15 cellular contexts compared by ENCODE assay signal in genomic region chr9:35488019-35488418, GRCh38. TPM values are rescaled to one million over a fixed set of nuclear protein-coding genes. Genes with fewer than 3 reads are reported as not detected.
DNase-seq lines count a peak whose midpoint lies in the region; FAIRE-seq and TF ChIP-seq lines count a peak whose summit lies in the region.
"Had no signal": no experiment of that assay in that cellular context is flagged by ENCODE, and none has a peak within 500 bp of the region (broad histone marks: within the 10 kb centered on the region; RNA-seq: fewer than 3 reads in every experiment).

No MANE protein-coding gene starts in this region.

- no peak for FAIRE-seq in kidney (lab: Jason Lieb, UNC)
- FAIRE-seq: A204.1, D721Med had no signal

- H3K27ac ChIP-seq in kidney (ENCODE audit: low read depth in 2 of 2, low read length in 2 of 2) (no peak overlapping the region), stomach smooth muscle (ENCODE audit: low read length) (peak overlapping the region; percentile 93)

- H3K4me1 Mint-ChIP-seq in activated naive CD4-positive, alpha-beta T cell treated with anti-CD3 and anti-CD28 coated beads, Interleukin-2, amount 50 U/mL, for 24 hours = peaks cover 27% of the 10 kb centered on the region
- peaks cover 35% of the 10 kb centered on the region for H3K4me1 Mint-ChIP-seq in activated T-helper 1 cell treated with anti-CD3 and anti-CD28 coated beads, Interleukin-12 subunit alpha, Interleukin-12 subunit beta, Interleukin-2, Interleukin-4 antibody, amounts not matched to agents 30 ng/mL and 10 ng/mL and 1 ng/mL, durations not matched to agents 14 hours and 24 hours and 36 hours (ENCODE audit: low read depth)

- H3K4me3 Mint-ChIP-seq in activated naive CD4-positive, alpha-beta T cell treated with anti-CD3 and anti-CD28 coated beads, Interleukin-2, amount 50 U/mL, for 24 hours = peak overlapping the region; percentile 21
- peak overlapping the region; percentile 35 for H3K4me3 Mint-ChIP-seq in activated T-helper 1 cell treated with anti-CD3 and anti-CD28 coated beads, Interleukin-12 subunit alpha, Interleukin-12 subunit beta, Interleukin-2, Interleukin-4 antibody, amounts not matched to agents 30 ng/mL and 10 ng/mL and 1 ng/mL, durations not matched to agents 14 hours and 24 hours and 36 hours
- H3K4me3 Mint-ChIP-seq: activated CD4-positive, alpha-beta memory T cell treated with anti-CD3 and anti-CD28 coated beads for 36 hours had no signal

- H3K27me3 ChIP-seq in stomach smooth muscle (ENCODE audit: control insufficient read depth in 1 of 2, insufficient read depth in 2 of 2, low read length in 2 of 2) = no peaks in the 10 kb centered on the region

- H3K9me3 Mint-ChIP-seq in activated naive CD4-positive, alpha-beta T cell treated with anti-CD3 and anti-CD28 coated beads, Interleukin-2, amount 50 U/mL, for 24 hours = no peaks in the 10 kb centered on the region
- no peaks in the 10 kb centered on the region for H3K9me3 Mint-ChIP-seq in activated T-helper 1 cell treated with anti-CD3 and anti-CD28 coated beads, Interleukin-12 subunit alpha, Interleukin-12 subunit beta, Interleukin-2, Interleukin-4 antibody, amounts not matched to agents 30 ng/mL and 10 ng/mL and 1 ng/mL, durations not matched to agents 14 hours and 24 hours and 36 hours
- H3K9me3 Mint-ChIP-seq: activated CD4-positive, alpha-beta memory T cell treated with anti-CD3 and anti-CD28 coated beads for 36 hours had no signal

- no peak overlapping the region for H3K9ac ChIP-seq in kidney (ENCODE audit: low read length in 2 of 2)
- no peak overlapping the region for H3K9ac ChIP-seq in stomach smooth muscle (ENCODE audit: low read length in 2 of 2)

- H3K4me3 ChIP-seq in kidney (ENCODE audit: low read length in 2 of 2) = peak overlapping the region; percentile 11 to 13
- H3K4me3 ChIP-seq in stomach smooth muscle (ENCODE audit: low read length in 2 of 2) = no peak overlapping the region
- H3K4me3 ChIP-seq: mucosa of descending colon had no signal

- TF ChIP-seq CTCF in kidney (IDR thresholded peaks at IDR 0.05; ENCODE audit: borderline replicate concordance, extremely low read depth, insufficient read depth) = no peak

- no peaks in the 10 kb centered on the region for H3K36me3 ChIP-seq in kidney (ENCODE audit: control insufficient read depth in 1 of 2, insufficient read depth in 2 of 2, low read length in 2 of 2)
- H3K36me3 ChIP-seq in stomach smooth muscle (ENCODE audit: control insufficient read depth in 2 of 2, insufficient read depth in 2 of 2, low read length in 2 of 2) = no peaks in the 10 kb centered on the region

- peaks cover 15 to 19% of the 10 kb centered on the region in 2 donors for H3K4me1 ChIP-seq in kidney (ENCODE audit: control insufficient read depth in 1 of 2, insufficient read depth in 1 of 2, low read depth in 1 of 2, low read length in 2 of 2)
- peaks cover 22% of the 10 kb centered on the region for H3K4me1 ChIP-seq in stomach smooth muscle (ENCODE audit: control insufficient read depth, insufficient read depth, low read length)

- intact Hi-C loops in activated T-helper 1 cell treated with anti-CD3 and anti-CD28 coated beads, Interleukin-12 subunit alpha, Interleukin-12 subunit beta, Interleukin-2, Interleukin-4 antibody, amounts not matched to agents 30 ng/mL and 10 ng/mL and 1 ng/mL, durations not matched to agents 14 hours and 24 hours and 36 hours (cut with micrococcal nuclease) = no loop called here
- intact Hi-C loops in kidney (cut with DNase I) = no loop called here

- DNase-seq in activated naive CD4-positive, alpha-beta T cell (lab: John Stamatoyannopoulos, UW) = no peak
- DNase-seq in activated T-helper 1 cell treated with anti-CD3 and anti-CD28 coated beads, Interleukin-12 subunit alpha, Interleukin-12 subunit beta, Interleukin-2, Interleukin-4 antibody, amounts not matched to agents 30 ng/mL and 10 ng/mL and 1 ng/mL, durations not matched to agents 14 hours and 24 hours and 36 hours (ENCODE audit: low spot score) = no peak
- DNase-seq in kidney = no peak
- no peak for DNase-seq in pons (ENCODE audit: low spot score)
- DNase-seq in iPS-NIHi11 (ENCODE audit: low spot score) = no peak
- DNase-seq in DMS53 (lab: John Stamatoyannopoulos, UW) = no peak
- DNase-seq: activated CD4-positive, alpha-beta memory T cell treated with anti-CD3 and anti-CD28 coated beads for 36 hours; mucosa of descending colon; NK-92 treated with Interleukin-12 subunit alpha and Interleukin-12 subunit beta, amount 100 ng/mL, for 24 hours; SHP77 treated with DMSO at 0.1 percent for 48 hours; stimulated activated CD4-positive, alpha-beta T cell treated with anti-CD3 and anti-CD28 coated beads, Interleukin-2, amount 100 ng/mL, for 48 hours had no signal

- no peaks in the 10 kb centered on the region for H3K36me3 Mint-ChIP-seq in activated naive CD4-positive, alpha-beta T cell treated with anti-CD3 and anti-CD28 coated beads, Interleukin-2, amount 50 U/mL, for 24 hours
- peaks cover 5% of the 10 kb centered on the region for H3K36me3 Mint-ChIP-seq in activated T-helper 1 cell treated with anti-CD3 and anti-CD28 coated beads, Interleukin-12 subunit alpha, Interleukin-12 subunit beta, Interleukin-2, Interleukin-4 antibody, amounts not matched to agents 30 ng/mL and 10 ng/mL and 1 ng/mL, durations not matched to agents 14 hours and 24 hours and 36 hours (ENCODE audit: low read depth)

- H3K9me3 ChIP-seq in kidney (ENCODE audit: control insufficient read depth in 1 of 2, low read length in 2 of 2) = no peaks in the 10 kb centered on the region
- H3K9me3 ChIP-seq in stomach smooth muscle (ENCODE audit: control insufficient read depth in 2 of 2, low read length in 2 of 2) = no peaks in the 10 kb centered on the region
- H3K9me3 ChIP-seq: mucosa of descending colon had no signal

- H3K27ac Mint-ChIP-seq in activated naive CD4-positive, alpha-beta T cell treated with anti-CD3 and anti-CD28 coated beads, Interleukin-2, amount 50 U/mL, for 24 hours = no peak overlapping the region
- H3K27ac Mint-ChIP-seq in activated T-helper 1 cell treated with anti-CD3 and anti-CD28 coated beads, Interleukin-12 subunit alpha, Interleukin-12 subunit beta, Interleukin-2, Interleukin-4 antibody, amounts not matched to agents 30 ng/mL and 10 ng/mL and 1 ng/mL, durations not matched to agents 14 hours and 24 hours and 36 hours = no peak overlapping the region
- H3K27ac Mint-ChIP-seq: activated CD4-positive, alpha-beta memory T cell treated with anti-CD3 and anti-CD28 coated beads for 36 hours had no signal

- H3K27me3 Mint-ChIP-seq in activated naive CD4-positive, alpha-beta T cell treated with anti-CD3 and anti-CD28 coated beads, Interleukin-2, amount 50 U/mL, for 24 hours = peaks cover 2% of the 10 kb centered on the region
- H3K27me3 Mint-ChIP-seq in activated T-helper 1 cell treated with anti-CD3 and anti-CD28 coated beads, Interleukin-12 subunit alpha, Interleukin-12 subunit beta, Interleukin-2, Interleukin-4 antibody, amounts not matched to agents 30 ng/mL and 10 ng/mL and 1 ng/mL, durations not matched to agents 14 hours and 24 hours and 36 hours (ENCODE audit: insufficient read depth) = peaks cover 14% of the 10 kb centered on the region

RNA-seq across cellular contexts. Expression of gene RUSC2, which starts 1.9 kb away (rescaled TPM):
- total RNA-seq in activated T-helper 1 cell treated with anti-CD3 and anti-CD28 coated beads, Interleukin-12 subunit alpha, Interleukin-12 subunit beta, Interleukin-2, Interleukin-4 antibody, amounts not matched to agents 30 ng/mL and 10 ng/mL and 1 ng/mL, durations not matched to agents 14 hours and 24 hours and 36 hours = 4.4 and 5.8 TPM in 2 replicates
- 27.3 TPM for total RNA-seq in kidney
- polyA plus RNA-seq in kidney (ENCODE audit: insufficient read depth, low read depth, low replicate concordance) = 13.4 TPM

Comparison
In these comparisons a context has a peak if more than half of its experiments do, and no peak if none do; other contexts are left out.
1. H3K4me3 ChIP-seq: peak in kidney (2 of 2); none in stomach smooth muscle (0 of 2).